ENCODE assay signal across 8 cellular contexts in genomic region chr15:74127255-74127953, GRCh38. TPM values are rescaled to one million over a fixed set of nuclear protein-coding genes. Genes with fewer than 3 reads are reported as not detected.
DNase-seq lines count a peak whose midpoint lies in the region; ATAC-seq and TF ChIP-seq lines count a peak whose summit lies in the region.

No MANE protein-coding gene starts in this region.

- no peak overlapping the region for H2BK5ac ChIP-seq in IMR-90 (ENCODE audit: low read depth, low read length, poor library complexity, severe bottlenecking)

- no peaks in the 10 kb centered on the region; the same call in 1 of the 2 replicates for H3K4me1 ChIP-seq in IMR-90 (ENCODE audit: control insufficient read depth, insufficient read depth, low read length)
- 0 out of 2 replicates have a peak, but pooled peaks cover 8% of the 10 kb centered on the region for H3K4me1 ChIP-seq in PC-9 (replicated peaks; ENCODE audit: insufficient read depth)
- H3K4me1 ChIP-seq in esophagus squamous epithelium: peaks cover 18 to 43% (median 31%) of the 10 kb centered on the region in 3 donors
- peaks cover 4 to 11% of the 10 kb centered on the region in 2 donors for H3K4me1 ChIP-seq in naive thymus-derived CD4-positive, alpha-beta T cell (ENCODE audit: control insufficient read depth in 2 of 2, insufficient read depth in 2 of 2, low read length in 2 of 2)

- H3K4me3 ChIP-seq in IMR-90 (ENCODE audit: insufficient read depth, low read depth, low read length) (peak overlapping the region; percentile 16; the same call in 1 of the 2 replicates), PC-9 (peak overlapping the region; percentile 59), esophagus squamous epithelium (peak overlapping the region in 3 of 4 donors; percentile 30 to 63 (median 40))
- H3K4me3 ChIP-seq in naive thymus-derived CD4-positive, alpha-beta T cell (ENCODE audit: low read length): peak overlapping the region; percentile 9

- H3K27me3 Mint-ChIP-seq in activated T-cell treated with anti-CD3 and anti-CD28 coated beads, Interleukin-2, amount 50 U/mL, for 4 hours (ENCODE audit: low read depth): peaks cover 82% of the 10 kb centered on the region
- peaks cover 56 to 82% (median 72%) of the 10 kb centered on the region in 5 donors for H3K27me3 Mint-ChIP-seq in naive thymus-derived CD4-positive, alpha-beta T cell

- H2AK5ac ChIP-seq in IMR-90 (ENCODE audit: low read depth, low read length): no peak overlapping the region

- peak overlapping the region; percentile 78 for H2AFZ ChIP-seq in IMR-90 (replicated peaks; ENCODE audit: low read length, poor library complexity)
- H2AFZ ChIP-seq in PC-9: peak overlapping the region; percentile 84

- peaks cover 20% of the 10 kb centered on the region for H3K4me1 Mint-ChIP-seq in activated T-cell treated with anti-CD3 and anti-CD28 coated beads, Interleukin-2, amount 50 U/mL, for 4 hours (ENCODE audit: low read depth)
- peaks cover 12 to 30% (median 22%) of the 10 kb centered on the region in 7 donors for H3K4me1 Mint-ChIP-seq in naive thymus-derived CD4-positive, alpha-beta T cell

- no peaks in the 10 kb centered on the region for H3K36me3 Mint-ChIP-seq in activated T-cell treated with anti-CD3 and anti-CD28 coated beads, Interleukin-2, amount 50 U/mL, for 4 hours (ENCODE audit: insufficient read depth)
- H3K36me3 Mint-ChIP-seq in naive thymus-derived CD4-positive, alpha-beta T cell: peaks cover 0 to 6% (median 0%) of the 10 kb centered on the region in 5 donors

- DNase-seq in EL: peak; percentile 83
- DNase-seq in IMR-90: peak; percentile 75
- DNase-seq in PC-9: peak; percentile 62 to 93
- peak; percentile 81 for DNase-seq in activated T-cell treated with anti-CD3 and anti-CD28 coated beads, Interleukin-2, amount 50 U/mL, for 4 hours
- no peak for DNase-seq in esophagus squamous epithelium (lab: John Stamatoyannopoulos, UW)
- peak; percentile 56 to 94 (median 77) for DNase-seq in naive thymus-derived CD4-positive, alpha-beta T cell
- peak; percentile 69 for DNase-seq in stimulated activated CD8-positive, alpha-beta memory T cell treated with anti-CD3 and anti-CD28 coated beads, Interleukin-7, amount 100 ng/mL, for 1 hour (ENCODE audit: low read depth in 2 of 2)

- in situ Hi-C loops in IMR-90 (cut with MboI; ENCODE audit: low sequenced_read_pairs): loop anchor here (5.0 kb wide), 2 partner anchors 70 to 180 kb away; no protein-coding TSS in a partner anchor

- no peaks in the 10 kb centered on the region for H3F3A ChIP-seq in PC-9 (ENCODE audit: insufficient read depth, low read depth)

- H2BK120ac ChIP-seq in IMR-90 (ENCODE audit: low read depth, low read length): no peak overlapping the region

- no peaks in the 10 kb centered on the region for H3K9me3 Mint-ChIP-seq in activated T-cell treated with anti-CD3 and anti-CD28 coated beads, Interleukin-2, amount 50 U/mL, for 4 hours
- peaks cover 0 to 2% (median 0%) of the 10 kb centered on the region in 11 donors for H3K9me3 Mint-ChIP-seq in naive thymus-derived CD4-positive, alpha-beta T cell

- no peak overlapping the region for H3K56ac ChIP-seq in IMR-90 (ENCODE audit: extremely low read depth, insufficient read depth, low read length)

- H3K4me3 Mint-ChIP-seq in activated T-cell treated with anti-CD3 and anti-CD28 coated beads, Interleukin-2, amount 50 U/mL, for 4 hours: no peak overlapping the region
- peak overlapping the region in 9 of 10 donors; percentile 10 to 72 (median 40) for H3K4me3 Mint-ChIP-seq in naive thymus-derived CD4-positive, alpha-beta T cell

- peak; percentile 99 for TF ChIP-seq RAD21 in IMR-90 (IDR thresholded peaks at IDR 0.05; ENCODE audit: low read length)

- intact Hi-C loops in IMR-90 (cut with micrococcal nuclease) (loop anchor here (1.0 kb wide), 5 partner anchors 73 to 195 kb away; no protein-coding TSS in a partner anchor), PC-9 (cut with micrococcal nuclease; ENCODE audit: unreplicated experiment) (loop anchor here (1.0 to 5.0 kb wide), 7 partner anchors 73 to 195 kb away; partner anchors contain the start of gene STRA6), esophagus squamous epithelium (cut with DNase I) (loop anchor here (5.0 kb wide), 2 partner anchors 175 to 195 kb away; no protein-coding TSS in a partner anchor)
- intact Hi-C loops in naive thymus-derived CD4-positive, alpha-beta T cell (cut with micrococcal nuclease): loop anchor here (1.0 to 5.0 kb wide), 5 partner anchors 155 to 195 kb away; no protein-coding TSS in a partner anchor

- dilution Hi-C loops in IMR-90 (cut with HindIII; ENCODE audit: low sequenced_read_pairs, unreplicated experiment): no loop called here

- 0% methylated on average over 4 of the region's 44 CpGs; no CpG with 5 or more reads in 1 of the 2 experiments for WGBS in IMR-90 (ENCODE audit: extremely low coverage in 2 of 2, insufficient read length in 1 of 2), 2 experiments
- 15 to 37% methylated on average over 10 to 33 of the region's 44 CpGs for WGBS in esophagus squamous epithelium, 2 donors

- H3K9ac ChIP-seq in IMR-90 (ENCODE audit: low read depth, low read length): no peak overlapping the region

- no peak overlapping the region for H3K27ac Mint-ChIP-seq in naive thymus-derived CD4-positive, alpha-beta T cell

- H3K9me2 ChIP-seq in PC-9 (ENCODE audit: insufficient read depth): no peaks in the 10 kb centered on the region

- no TSS peak for BruUV-seq in IMR-90 (replicated peaks; lab: Mats Ljungman, UMichigan)
- BruUV-seq in PC-9 (replicated peaks; lab: Mats Ljungman, UMichigan): no TSS peak

- no peak overlapping the region for H4K91ac ChIP-seq in IMR-90 (ENCODE audit: insufficient read depth, low read depth, low read length)

- no peak overlapping the region for H3K14ac ChIP-seq in IMR-90 (replicated peaks; ENCODE audit: low read depth, low read length)

- 0 out of 2 replicates have a peak, but pooled peaks cover 2% of the 10 kb centered on the region for H3K9me1 ChIP-seq in IMR-90 (ENCODE audit: insufficient read depth, low read length)

- CTCF ChIA-PET in IMR-90 (lab: Yijun Ruan, JAX) (interaction anchor here (0.6 to 1.3 kb wide), 3 partner anchors 123 to 193 kb away, joined by 3 to 8 read pairs (median 4); no protein-coding TSS in a partner anchor), PC-9 (lab: Charles Lee) (interaction anchor here (0.6 to 3.6 kb wide), 5 partner anchors 69 to 258 kb away, joined by 3 to 26 read pairs (median 8); no protein-coding TSS in a partner anchor)
- CTCF ChIA-PET in naive thymus-derived CD4-positive, alpha-beta T cell (lab: Charles Lee): interaction anchor here (1.5 to 3.0 kb wide), 2 partner anchors 156 to 195 kb away, joined by 3 to 21 read pairs; no protein-coding TSS in a partner anchor

- H3K27me3 ChIP-seq in IMR-90 (ENCODE audit: control insufficient read depth, insufficient read depth, low read length) (peaks cover 89% of the 10 kb centered on the region), PC-9 (ENCODE audit: insufficient read depth, low read depth) (peaks cover 18% of the 10 kb centered on the region), esophagus squamous epithelium (peaks cover 15 to 98% (median 43%) of the 10 kb centered on the region in 4 donors)
- H3K27me3 ChIP-seq in naive thymus-derived CD4-positive, alpha-beta T cell (ENCODE audit: control insufficient read depth in 2 of 2, insufficient read depth in 2 of 2, low read length in 2 of 2): peaks cover 0 to 13% of the 10 kb centered on the region in 2 donors

- no peak overlapping the region for H3K4ac ChIP-seq in IMR-90 (ENCODE audit: low read depth, low read length)

- no peak overlapping the region for H3K18ac ChIP-seq in IMR-90 (ENCODE audit: low read depth, low read length)

- H4K5ac ChIP-seq in IMR-90 (ENCODE audit: low read depth, low read length): no peak overlapping the region

- H3K79me2 ChIP-seq in PC-9 (ENCODE audit: low read depth): no peaks in the 10 kb centered on the region

- H4K20me1 ChIP-seq in IMR-90 (ENCODE audit: insufficient read depth, low read length): 0 out of 2 replicates have a peak, but pooled peaks cover 9% of the 10 kb centered on the region
- H4K20me1 ChIP-seq in PC-9 (ENCODE audit: insufficient read depth): no peaks in the 10 kb centered on the region

- H2AK9ac ChIP-seq in IMR-90 (replicated peaks; ENCODE audit: low read depth, low read length, poor library complexity): no peak overlapping the region

- POLR2A ChIA-PET in IMR-90 (lab: Charles Lee; ENCODE audit: unreplicated experiment) (no interaction called here), PC-9 (lab: Charles Lee; ENCODE audit: unreplicated experiment) (interaction anchor here (0.5 kb wide), 1 partner anchor 180 kb away, joined by 6 read pairs; no protein-coding TSS in a partner anchor)
- POLR2A ChIA-PET in naive thymus-derived CD4-positive, alpha-beta T cell (lab: Charles Lee): no interaction called here

- TF ChIP-seq POLR2A in IMR-90 (IDR thresholded peaks at IDR 0.05; ENCODE audit: low read depth, low read length): 0 out of 2 replicates have a peak, but pooled peaks have one; percentile 37
- TF ChIP-seq POLR2A in esophagus squamous epithelium (IDR thresholded peaks at IDR 0.05): no peak

- no peak overlapping the region for H2BK15ac ChIP-seq in IMR-90 (ENCODE audit: low read depth, low read length)

- H3K27ac ChIP-seq in IMR-90 (ENCODE audit: insufficient read depth, low read length): no peak overlapping the region
- no peak overlapping the region for H3K27ac ChIP-seq in PC-9
- H3K27ac ChIP-seq in esophagus squamous epithelium: no peak overlapping the region
- no peak overlapping the region for H3K27ac ChIP-seq in naive thymus-derived CD4-positive, alpha-beta T cell (ENCODE audit: low read depth, low read length)

- no peak overlapping the region for H2BK20ac ChIP-seq in IMR-90 (ENCODE audit: low read depth, low read length)

- ATAC-seq in IMR-90 (ENCODE audit: low read depth): peak; percentile 98
- ATAC-seq in activated T-cell treated with anti-CD3 and anti-CD28 coated beads, Interleukin-2, amount 50 U/mL, for 4 hours: peak; percentile 92 to 94
- peak; percentile 92 for ATAC-seq in naive thymus-derived CD4-positive, alpha-beta T cell
- ATAC-seq in HG03354 (IDR thresholded peaks at IDR 0.05; ENCODE audit: poor library complexity, severe bottlenecking, unreplicated experiment): no peak

- H3K36me3 ChIP-seq in IMR-90 (ENCODE audit: control insufficient read depth, insufficient read depth, low read length): no peaks in the 10 kb centered on the region
- no peaks in the 10 kb centered on the region for H3K36me3 ChIP-seq in PC-9 (ENCODE audit: low read depth)
- no peaks in the 10 kb centered on the region for H3K36me3 ChIP-seq in esophagus squamous epithelium
- no peaks in the 10 kb centered on the region for H3K36me3 ChIP-seq in naive thymus-derived CD4-positive, alpha-beta T cell (ENCODE audit: control insufficient read depth in 2 of 3, insufficient read depth in 3 of 3, low read length in 3 of 3)

- no peaks in the 10 kb centered on the region for H3K79me1 ChIP-seq in IMR-90 (ENCODE audit: low read depth in 1 of 2, low read length in 2 of 2)

- H3K23ac ChIP-seq in IMR-90 (ENCODE audit: low read depth, low read length): no peak overlapping the region

- H4K8ac ChIP-seq in IMR-90 (ENCODE audit: low read depth in 2 of 2, low read length in 2 of 2): no peak overlapping the region

- TF ChIP-seq CTCF in IMR-90 (conservative IDR thresholded peaks at IDR 0.05; ENCODE audit: low read depth, low read length) (peak; percentile 99), PC-9 (conservative IDR thresholded peaks at IDR 0.05) (peak; percentile 92), esophagus squamous epithelium (IDR thresholded peaks at IDR 0.05) (peak; percentile 95 to 99 (median 97))

- H3K9me3 ChIP-seq in IMR-90 (ENCODE audit: control insufficient read depth, insufficient read depth, low read length) (no peaks in the 10 kb centered on the region), PC-9 (ENCODE audit: insufficient read depth, low read depth) (no peaks in the 10 kb centered on the region), esophagus squamous epithelium (no peaks in the 10 kb centered on the region)
- H3K9me3 ChIP-seq in naive thymus-derived CD4-positive, alpha-beta T cell (ENCODE audit: control insufficient read depth in 2 of 3, low read length in 3 of 3): no peaks in the 10 kb centered on the region

- H3K4me2 ChIP-seq in IMR-90 (ENCODE audit: low read depth, low read length) (peak overlapping the region; percentile 86), PC-9 (peak overlapping the region; percentile 96)

RNA-seq across cellular contexts. Expression of gene ISLR2, which starts 3.0 kb away (rescaled TPM):
- total RNA-seq in IMR-90 (2012; rRNA removed) (not detected in 2 replicates), PC-9 (2021) (0.15 and 0.25 TPM in 2 replicates), esophagus squamous epithelium (under 1 TPM in 2 of 4 donors, not detected in 2; 0.13 to 0.76 TPM)
- not detected in 2 replicates for polyA plus RNA-seq in IMR-90 (2012; rRNA removed)
- polyA plus RNA-seq in IMR-90 (2012; cell fraction: cytosol; rRNA removed): not detected in 2 replicates
- not detected in 2 replicates for polyA plus RNA-seq in IMR-90 (2012; cell fraction: nucleus; rRNA removed; ENCODE audit: low replicate concordance)
- not detected for total RNA-seq in activated T-cell treated with anti-CD3 and anti-CD28 coated beads, Interleukin-2, amount 50 U/mL, for 4 hours
- not detected for total RNA-seq in naive thymus-derived CD4-positive, alpha-beta T cell
- not detected for polyA plus RNA-seq in naive thymus-derived CD4-positive, alpha-beta T cell

RNA-seq across cellular contexts. Expression of gene GOLGA6A, which starts 45.1 kb away (rescaled TPM):
- total RNA-seq in IMR-90 (2012; rRNA removed) (not detected in 2 replicates), PC-9 (2021) (1.2 TPM in 1 of 2 replicates, not detected in the other), esophagus squamous epithelium (not detected)
- not detected in 2 replicates for polyA plus RNA-seq in IMR-90 (2012; rRNA removed)
- polyA plus RNA-seq in IMR-90 (2012; cell fraction: cytosol; rRNA removed): not detected in 2 replicates
- 0.14 TPM in 1 of 2 replicates, not detected in the other for polyA plus RNA-seq in IMR-90 (2012; cell fraction: nucleus; rRNA removed; ENCODE audit: low replicate concordance)
- total RNA-seq in activated T-cell treated with anti-CD3 and anti-CD28 coated beads, Interleukin-2, amount 50 U/mL, for 4 hours: not detected
- total RNA-seq in naive thymus-derived CD4-positive, alpha-beta T cell: under 1 TPM in 3 of 5 experiments, not detected in 2; 0.29 to 0.53 (median 0.32) TPM
- under 1 TPM in 1 of 2 donors, not detected in 1; 0.14 TPM for polyA plus RNA-seq in naive thymus-derived CD4-positive, alpha-beta T cell

RNA-seq across cellular contexts. Expression of gene ISLR, which starts 46.1 kb away (rescaled TPM):
- under 0.01 TPM in 2 replicates for total RNA-seq in IMR-90 (2012; rRNA removed)
- 0.79 and 1.0 TPM in 2 replicates for polyA plus RNA-seq in IMR-90 (2012; rRNA removed)
- polyA plus RNA-seq in IMR-90 (2012; cell fraction: cytosol; rRNA removed): 0.53 and 2.1 TPM in 2 replicates
- polyA plus RNA-seq in IMR-90 (2012; cell fraction: nucleus; rRNA removed; ENCODE audit: low replicate concordance): 0.40 and 0.44 TPM in 2 replicates
- not detected in 2 replicates for total RNA-seq in PC-9 (2021)
- under 1 TPM in 1 of 3 donors, not detected in 2; 0.26 TPM for total RNA-seq in activated T-cell treated with anti-CD3 and anti-CD28 coated beads, Interleukin-2, amount 50 U/mL, for 4 hours
- 10 to 100 TPM in 2 of 4 donors, 1 to 10 TPM in 1, under 1 TPM in 1; 0.91 to 38.0 (median 11.0) TPM for total RNA-seq in esophagus squamous epithelium
- total RNA-seq in naive thymus-derived CD4-positive, alpha-beta T cell: not detected
- not detected for polyA plus RNA-seq in naive thymus-derived CD4-positive, alpha-beta T cell

Comparison
In these comparisons a context has a peak if more than half of its experiments do, and no peak if none do; other contexts are left out.
1. H3K4me3 ChIP-seq: peak in every context shown above with its lines; median percentile 59 in PC-9; 40 in esophagus squamous epithelium; 16 in IMR-90; 9 in naive thymus-derived CD4-positive, alpha-beta T cell.